ENCODE assay signal across 1 cellular context in the genomic region with DNA sequence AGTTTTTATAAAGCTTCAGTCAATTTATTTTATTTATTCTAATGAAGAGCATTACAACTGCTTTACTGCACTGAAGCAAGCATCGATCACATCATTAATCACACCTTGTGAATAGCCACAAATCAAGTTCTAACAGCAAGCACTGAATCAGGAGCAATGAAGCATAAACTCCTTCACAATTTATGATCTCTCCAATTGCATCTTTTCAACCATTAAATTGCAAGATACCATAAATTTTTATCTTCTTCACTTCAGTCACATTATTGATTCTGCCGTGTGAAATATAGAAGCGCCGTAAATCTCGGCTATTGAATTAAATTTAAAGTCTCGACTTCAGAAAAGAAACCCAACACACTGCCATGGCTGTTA.
TF ChIP-seq lines count a peak whose summit lies in the region.

No MANE protein-coding gene starts in this region.

TF ChIP-seq in HEK293, 187 proteins besides CTCF, POLR2A, EP300 and RAD21 (continued from another document):
- TF ChIP-seq, protein P1, sequence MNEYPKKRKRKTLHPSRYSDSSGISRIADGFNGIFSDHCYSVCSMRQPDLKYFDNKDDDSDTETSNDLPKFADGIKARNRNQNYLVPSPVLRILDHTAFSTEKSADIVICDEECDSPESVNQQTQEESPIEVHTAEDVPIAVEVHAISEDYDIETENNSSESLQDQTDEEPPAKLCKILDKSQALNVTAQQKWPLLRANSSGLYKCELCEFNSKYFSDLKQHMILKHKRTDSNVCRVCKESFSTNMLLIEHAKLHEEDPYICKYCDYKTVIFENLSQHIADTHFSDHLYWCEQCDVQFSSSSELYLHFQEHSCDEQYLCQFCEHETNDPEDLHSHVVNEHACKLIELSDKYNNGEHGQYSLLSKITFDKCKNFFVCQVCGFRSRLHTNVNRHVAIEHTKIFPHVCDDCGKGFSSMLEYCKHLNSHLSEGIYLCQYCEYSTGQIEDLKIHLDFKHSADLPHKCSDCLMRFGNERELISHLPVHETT (tag by site-specific recombination; IDR thresholded peaks at IDR 0.05): 0 out of 2 replicates have a peak, but pooled peaks have one; percentile 40
- TF ChIP-seq ZNF843 (tag by site-specific recombination; IDR thresholded peaks at IDR 0.05) (peak; percentile 87), ZNF394 (tag by site-specific recombination; IDR thresholded peaks at IDR 0.05; ENCODE audit: borderline replicate concordance) (peak; percentile 28; the same call in 1 of the 2 replicates), ZNF426 (tag by site-specific recombination; IDR thresholded peaks at IDR 0.05) (no peak), ZNF223 (tag by site-specific recombination; IDR thresholded peaks at IDR 0.05) (no peak), ZEB2 (tag by site-specific recombination; IDR thresholded peaks at IDR 0.05) (0 out of 2 replicates have a peak, but pooled peaks have one; percentile 33), KLF10 (tag by site-specific recombination; IDR thresholded peaks at IDR 0.05) (0 out of 2 replicates have a peak, but pooled peaks have one; percentile 30), ZNF48 (tag by site-specific recombination; IDR thresholded peaks at IDR 0.05) (no peak), ZNF211 (tag by site-specific recombination; IDR thresholded peaks at IDR 0.05; ENCODE audit: low read depth) (no peak)
- TF ChIP-seq, protein P2, sequence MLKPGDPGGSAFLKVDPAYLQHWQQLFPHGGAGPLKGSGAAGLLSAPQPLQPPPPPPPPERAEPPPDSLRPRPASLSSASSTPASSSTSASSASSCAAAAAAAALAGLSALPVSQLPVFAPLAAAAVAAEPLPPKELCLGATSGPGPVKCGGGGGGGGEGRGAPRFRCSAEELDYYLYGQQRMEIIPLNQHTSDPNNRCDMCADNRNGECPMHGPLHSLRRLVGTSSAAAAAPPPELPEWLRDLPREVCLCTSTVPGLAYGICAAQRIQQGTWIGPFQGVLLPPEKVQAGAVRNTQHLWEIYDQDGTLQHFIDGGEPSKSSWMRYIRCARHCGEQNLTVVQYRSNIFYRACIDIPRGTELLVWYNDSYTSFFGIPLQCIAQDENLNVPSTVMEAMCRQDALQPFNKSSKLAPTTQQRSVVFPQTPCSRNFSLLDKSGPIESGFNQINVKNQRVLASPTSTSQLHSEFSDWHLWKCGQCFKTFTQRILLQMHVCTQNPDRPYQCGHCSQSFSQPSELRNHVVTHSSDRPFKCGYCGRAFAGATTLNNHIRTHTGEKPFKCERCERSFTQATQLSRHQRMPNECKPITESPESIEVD (tag by site-specific recombination; IDR thresholded peaks at IDR 0.05): peak; percentile 46; the same call in 1 of the 2 replicates
- TF ChIP-seq, protein P3, sequence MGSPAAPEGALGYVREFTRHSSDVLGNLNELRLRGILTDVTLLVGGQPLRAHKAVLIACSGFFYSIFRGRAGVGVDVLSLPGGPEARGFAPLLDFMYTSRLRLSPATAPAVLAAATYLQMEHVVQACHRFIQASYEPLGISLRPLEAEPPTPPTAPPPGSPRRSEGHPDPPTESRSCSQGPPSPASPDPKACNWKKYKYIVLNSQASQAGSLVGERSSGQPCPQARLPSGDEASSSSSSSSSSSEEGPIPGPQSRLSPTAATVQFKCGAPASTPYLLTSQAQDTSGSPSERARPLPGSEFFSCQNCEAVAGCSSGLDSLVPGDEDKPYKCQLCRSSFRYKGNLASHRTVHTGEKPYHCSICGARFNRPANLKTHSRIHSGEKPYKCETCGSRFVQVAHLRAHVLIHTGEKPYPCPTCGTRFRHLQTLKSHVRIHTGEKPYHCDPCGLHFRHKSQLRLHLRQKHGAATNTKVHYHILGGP (tag by site-specific recombination; IDR thresholded peaks at IDR 0.05): peak; percentile 61
- TF ChIP-seq, protein P4, sequence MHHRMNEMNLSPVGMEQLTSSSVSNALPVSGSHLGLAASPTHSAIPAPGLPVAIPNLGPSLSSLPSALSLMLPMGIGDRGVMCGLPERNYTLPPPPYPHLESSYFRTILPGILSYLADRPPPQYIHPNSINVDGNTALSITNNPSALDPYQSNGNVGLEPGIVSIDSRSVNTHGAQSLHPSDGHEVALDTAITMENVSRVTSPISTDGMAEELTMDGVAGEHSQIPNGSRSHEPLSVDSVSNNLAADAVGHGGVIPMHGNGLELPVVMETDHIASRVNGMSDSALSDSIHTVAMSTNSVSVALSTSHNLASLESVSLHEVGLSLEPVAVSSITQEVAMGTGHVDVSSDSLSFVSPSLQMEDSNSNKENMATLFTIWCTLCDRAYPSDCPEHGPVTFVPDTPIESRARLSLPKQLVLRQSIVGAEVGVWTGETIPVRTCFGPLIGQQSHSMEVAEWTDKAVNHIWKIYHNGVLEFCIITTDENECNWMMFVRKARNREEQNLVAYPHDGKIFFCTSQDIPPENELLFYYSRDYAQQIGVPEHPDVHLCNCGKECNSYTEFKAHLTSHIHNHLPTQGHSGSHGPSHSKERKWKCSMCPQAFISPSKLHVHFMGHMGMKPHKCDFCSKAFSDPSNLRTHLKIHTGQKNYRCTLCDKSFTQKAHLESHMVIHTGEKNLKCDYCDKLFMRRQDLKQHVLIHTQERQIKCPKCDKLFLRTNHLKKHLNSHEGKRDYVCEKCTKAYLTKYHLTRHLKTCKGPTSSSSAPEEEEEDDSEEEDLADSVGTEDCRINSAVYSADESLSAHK (tag by site-specific recombination; IDR thresholded peaks at IDR 0.05): peak; percentile 37; the same call in 1 of the 2 replicates
